8 cellular contexts compared by ENCODE assay signal in the genomic region with DNA sequence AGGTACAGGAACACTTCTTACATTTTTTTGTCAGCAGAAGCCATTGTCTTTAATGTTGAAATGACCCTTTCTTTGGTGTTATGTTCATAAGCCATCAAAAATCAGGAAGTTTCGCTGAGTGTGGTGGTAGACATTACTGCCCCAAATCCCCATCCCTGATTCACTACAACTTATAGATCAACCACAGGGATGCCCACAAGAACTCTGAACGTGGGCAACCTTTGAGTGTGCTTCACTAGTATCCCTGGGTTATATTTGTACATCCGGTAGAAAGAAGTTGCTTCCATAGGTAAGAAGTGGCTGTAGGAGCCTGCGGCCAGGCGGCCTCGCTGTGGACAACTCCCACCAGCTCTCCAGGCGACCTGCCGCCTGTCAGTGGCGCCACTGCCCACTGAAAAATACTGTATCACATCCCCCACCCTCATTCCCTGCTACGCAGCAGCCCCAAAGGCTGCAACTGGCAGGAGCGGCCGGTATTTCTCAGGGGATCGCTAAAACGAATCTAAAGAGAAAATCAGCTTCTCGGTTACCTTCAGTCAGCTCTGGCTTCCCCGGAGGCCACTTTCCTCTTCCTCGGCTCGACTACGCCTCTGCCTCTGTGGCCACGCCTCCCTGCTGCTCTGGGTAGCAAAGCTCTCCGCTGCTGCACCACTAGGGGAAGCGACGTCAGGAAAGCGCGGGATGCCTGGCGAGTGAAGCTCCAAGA. TPM values are rescaled to one million over a fixed set of nuclear protein-coding genes. Genes with fewer than 3 reads are reported as not detected.
DNase-seq lines count a peak whose midpoint lies in the region; TF ChIP-seq lines count a peak whose summit lies in the region.

No MANE protein-coding gene starts in this region.

- WGBS in H9 (ENCODE audit: extremely low coverage, insufficient read length, low lambda C conversion rate), result no CpG with 5 or more reads among the region's 26 CpGs
- WGBS in adrenal gland, 4 donors, result 31 to 44% (median 33%) methylated on average over 16 to 26 of the region's 26 CpGs

- no peak overlapping the region for H2BK5ac ChIP-seq in H9 (ENCODE audit: insufficient read length, low read length)

- no peak overlapping the region for H3K23ac ChIP-seq in H9 (ENCODE audit: insufficient read length, low read depth, low read length)

- H3K4me1 ChIP-seq in H9 (ENCODE audit: insufficient read depth, low read length) (no peaks in the 10 kb centered on the region), adrenal gland (replicated peaks in 1 of 2) (no peaks in the 10 kb centered on the region), iPS-15b (ENCODE audit: control insufficient read depth, insufficient read depth, low read length) (peaks cover 4% of the 10 kb centered on the region)

- DNase-seq in GDM1 (lab: John Stamatoyannopoulos, UW) (peak; percentile 5), H9 (peak; percentile 73), adrenal gland (peak in 6 of 7 donors; percentile 13 to 59 (median 28)), HEK293T (ENCODE audit: extremely low spot score) (no peak), NCI-H226 (no peak)
- DNase-seq in stimulated activated CD4-positive, alpha-beta T cell treated with anti-CD3 and anti-CD28 coated beads, Interleukin-15, amount 100 ng/mL, for 24 hours, result peak; percentile 78

- TF ChIP-seq POLR2A in adrenal gland (IDR thresholded peaks at IDR 0.05), result no peak

- H3K27me3 ChIP-seq in H9 (ENCODE audit: insufficient read depth, low read length) (no peaks in the 10 kb centered on the region), SU-DHL-6 (ENCODE audit: low read length) (no peaks in the 10 kb centered on the region), adrenal gland (no peaks in the 10 kb centered on the region), iPS-15b (ENCODE audit: control insufficient read depth, insufficient read depth, low read length) (no peaks in the 10 kb centered on the region)

- TF ChIP-seq CTCF in H9 (conservative IDR thresholded peaks at IDR 0.05) (peak; percentile 41; the same call in 1 of the 3 replicates), SU-DHL-6 (IDR thresholded peaks at IDR 0.05; ENCODE audit: insufficient read depth, low read length, poor library complexity, severe bottlenecking) (no peak), adrenal gland (IDR thresholded peaks at IDR 0.05) (peak in 1 of 6 experiments; percentile 17)

- H3K4me1 Mint-ChIP-seq in H9, result peaks cover 6 to 7% of the 10 kb centered on the region in 2 experiments; a peak in 3 of 4 replicates

- no peaks in the 10 kb centered on the region for H4K20me1 ChIP-seq in H9 (ENCODE audit: control insufficient read depth, insufficient read depth, insufficient read length)
- H4K20me1 ChIP-seq in SU-DHL-6 (ENCODE audit: low read depth, low read length), result no peaks in the 10 kb centered on the region

- peaks cover 13 to 20% (median 16%) of the 10 kb centered on the region in 3 experiments; a peak in 6 of 7 replicates for H3K36me3 Mint-ChIP-seq in H9 (ENCODE audit: insufficient read depth in 1 of 3, low read depth in 3 of 3)

- H3K9me3 ChIP-seq in H9 (ENCODE audit: control insufficient read depth, low read depth, low read length) (peaks cover 22% of the 10 kb centered on the region), SU-DHL-6 (ENCODE audit: insufficient read depth, low read length) (no peaks in the 10 kb centered on the region), adrenal gland (replicated peaks in 1 of 3) (no peaks in the 10 kb centered on the region), iPS-15b (ENCODE audit: control insufficient read depth, insufficient read depth, low read length) (no peaks in the 10 kb centered on the region)

- no peak overlapping the region for H3K4ac ChIP-seq in H9 (ENCODE audit: low read depth, low read length)

- H3K27ac ChIP-seq in H9 (ENCODE audit: insufficient read length, low read depth, low read length) (no peak overlapping the region), SU-DHL-6 (ENCODE audit: low read depth, low read length) (no peak overlapping the region), adrenal gland (no peak overlapping the region)

- H3K14ac ChIP-seq in H9 (ENCODE audit: insufficient read depth, low read length), result no peak overlapping the region; the same call in 1 of the 2 replicates

- H3K79me1 ChIP-seq in H9 (ENCODE audit: insufficient read depth, low read depth, low read length, poor library complexity, severe bottlenecking), result no peaks in the 10 kb centered on the region

- no peak overlapping the region for H3K56ac ChIP-seq in H9 (ENCODE audit: insufficient read length, low read depth, low read length)

- H3K36me3 ChIP-seq in SU-DHL-6 (ENCODE audit: low read length), result peaks cover 3% of the 10 kb centered on the region; the same call in 1 of the 2 replicates
- H3K36me3 ChIP-seq in adrenal gland (replicated peaks in 1 of 2), result no peaks in the 10 kb centered on the region
- no peaks in the 10 kb centered on the region for H3K36me3 ChIP-seq in iPS-15b (ENCODE audit: control insufficient read depth, insufficient read depth, low read length)

- H3K4me3 ChIP-seq in SU-DHL-6 (ENCODE audit: insufficient read depth, low read length, poor library complexity, severe bottlenecking) (peak overlapping the region; percentile 57), adrenal gland (no peak overlapping the region), iPS-15b (ENCODE audit: low read depth, low read length) (peak overlapping the region; percentile 54)

- no peak overlapping the region; a peak in 1 of 7 replicates for H3K27ac Mint-ChIP-seq in H9

- peak overlapping the region; percentile 69 to 75 for H3K4me3 Mint-ChIP-seq in H9

- no peak overlapping the region for H2BK15ac ChIP-seq in H9 (ENCODE audit: low read depth, low read length)

- no peak overlapping the region for H4K91ac ChIP-seq in H9 (ENCODE audit: insufficient read length, low read depth, low read length)

- H2AFZ ChIP-seq in H9 (ENCODE audit: low read length) (no peak overlapping the region), SU-DHL-6 (ENCODE audit: low read depth, low read length, severe bottlenecking) (peak overlapping the region; percentile 40)

- H3K18ac ChIP-seq in H9 (ENCODE audit: insufficient read length, low read depth, low read length), result no peak overlapping the region

- H3K9me2 ChIP-seq in SU-DHL-6 (replicated peaks; ENCODE audit: insufficient read depth, low read length), result no peaks in the 10 kb centered on the region

- no peaks in the 10 kb centered on the region for H3K27me3 Mint-ChIP-seq in H9 (ENCODE audit: low read depth)

- H3K9me3 Mint-ChIP-seq in H9, result peaks cover 63 to 67% of the 10 kb centered on the region in 2 experiments

- CTCF ChIA-PET in HEK293T (lab: Yijun Ruan, JAX), result interaction anchor here (0.6 kb wide), 1 partner anchor 9 kb away, joined by 5 read pairs; no protein-coding TSS in a partner anchor

- H3K9ac ChIP-seq in H9 (ENCODE audit: extremely low read depth, insufficient read length, low read length) (peak overlapping the region; percentile 22), SU-DHL-6 (ENCODE audit: low read length) (peak overlapping the region; percentile 48), iPS-15b (ENCODE audit: low read depth, low read length) (no peak overlapping the region)

- no peak overlapping the region for H2BK12ac ChIP-seq in H9 (ENCODE audit: insufficient read length, low read depth, low read length)

- intact Hi-C loops in adrenal gland (cut with DNase I), result no loop called here

- POLR2A ChIA-PET in HEK293T (lab: Yijun Ruan, JAX), result interaction anchor here (1.3 kb wide), 1 partner anchor 52 kb away, joined by 4 read pairs; no protein-coding TSS in a partner anchor

- H2AK5ac ChIP-seq in H9 (ENCODE audit: insufficient read length, low read length), result no peak overlapping the region

- no peak overlapping the region for H2BK120ac ChIP-seq in H9 (ENCODE audit: low read depth, low read length, poor library complexity, severe bottlenecking)

- no peak overlapping the region for H4K8ac ChIP-seq in H9 (replicated peaks; ENCODE audit: insufficient read length, low read depth, low read length)

- no peaks in the 10 kb centered on the region for H3F3A ChIP-seq in SU-DHL-6 (ENCODE audit: insufficient read depth)

- H3K79me2 ChIP-seq in H9 (ENCODE audit: insufficient read depth, low read length) (no peaks in the 10 kb centered on the region), SU-DHL-6 (ENCODE audit: insufficient read depth, low read length) (no peaks in the 10 kb centered on the region)

- no peak overlapping the region for H3T11ph ChIP-seq in H9 (ENCODE audit: low read length)

- H2BK20ac ChIP-seq in H9 (ENCODE audit: low read depth, low read length, poor library complexity, severe bottlenecking), result no peak overlapping the region

- H3K4me2 ChIP-seq in H9 (ENCODE audit: insufficient read depth, insufficient read length, low read length) (peak overlapping the region; percentile 54), SU-DHL-6 (ENCODE audit: low read depth, low read length, poor library complexity, severe bottlenecking) (peak overlapping the region; percentile 57)

- H3K23me2 ChIP-seq in H9 (ENCODE audit: insufficient read length, low read depth, low read length, poor library complexity, severe bottlenecking), result peaks cover 5% of the 10 kb centered on the region

- no peak overlapping the region for H4K5ac ChIP-seq in H9 (ENCODE audit: insufficient read length, low read depth, low read length)

TF ChIP-seq in HEK293T, 16 proteins besides CTCF, POLR2A, EP300 and RAD21:
- TF ChIP-seq L3MBTL2 (conservative IDR thresholded peaks at IDR 0.05) (no peak), TARDBP (IDR thresholded peaks at IDR 0.05) (no peak), ELF4 (IDR thresholded peaks at IDR 0.05) (no peak), SP1 (IDR thresholded peaks at IDR 0.05) (no peak), NFRKB (IDR thresholded peaks at IDR 0.05) (no peak), LEF1 (IDR thresholded peaks at IDR 0.05; ENCODE audit: borderline replicate concordance) (no peak), FOXA1 (IDR thresholded peaks at IDR 0.05) (no peak), SUZ12 (IDR thresholded peaks at IDR 0.05) (no peak)
- TF ChIP-seq, protein P1, sequence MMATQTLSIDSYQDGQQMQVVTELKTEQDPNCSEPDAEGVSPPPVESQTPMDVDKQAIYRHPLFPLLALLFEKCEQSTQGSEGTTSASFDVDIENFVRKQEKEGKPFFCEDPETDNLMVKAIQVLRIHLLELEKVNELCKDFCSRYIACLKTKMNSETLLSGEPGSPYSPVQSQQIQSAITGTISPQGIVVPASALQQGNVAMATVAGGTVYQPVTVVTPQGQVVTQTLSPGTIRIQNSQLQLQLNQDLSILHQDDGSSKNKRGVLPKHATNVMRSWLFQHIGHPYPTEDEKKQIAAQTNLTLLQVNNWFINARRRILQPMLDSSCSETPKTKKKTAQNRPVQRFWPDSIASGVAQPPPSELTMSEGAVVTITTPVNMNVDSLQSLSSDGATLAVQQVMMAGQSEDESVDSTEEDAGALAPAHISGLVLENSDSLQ (IDR thresholded peaks at IDR 0.05), result no peak

RNA-seq across cellular contexts. Expression of a gene that starts 13.9 kb away (rescaled TPM):
- total RNA-seq in H9 (2021) (not detected in 2 replicates), adrenal gland (not detected)
- not detected for polyA plus RNA-seq in adrenal gland

RNA-seq across cellular contexts. Expression of a gene that starts 43.5 kb away (rescaled TPM):
- not detected in 2 replicates for total RNA-seq in H9 (2021)
- not detected for total RNA-seq in adrenal gland
- not detected for polyA plus RNA-seq in adrenal gland

RNA-seq across cellular contexts. Expression of a gene that starts 48.5 kb away (rescaled TPM):
- 10.0 and 10.5 TPM in 2 replicates for total RNA-seq in H9 (2021)
- total RNA-seq in adrenal gland, result 10 to 100 TPM; 11.1 to 25.2 (median 17.5) TPM
- polyA plus RNA-seq in adrenal gland, result 10 to 100 TPM; 17.7 to 22.4 (median 22.4) TPM

RNA-seq across cellular contexts. Expression of a gene that starts 49.2 kb away (rescaled TPM):
- total RNA-seq in H9 (2021) (5.5 and 6.0 TPM in 2 replicates), adrenal gland (10 to 100 TPM in 5 of 8 donors, 1 to 10 TPM in 3; 7.2 to 25.5 (median 11.6) TPM)
- 10 to 100 TPM in 2 of 3 donors, 1 to 10 TPM in 1; 10.0 to 17.4 (median 11.0) TPM for polyA plus RNA-seq in adrenal gland

Comparison
In these comparisons a context has a peak if more than half of its experiments do, and no peak if none do; other contexts are left out.
1. DNase-seq: peak in GDM1 (single experiment), H9 (single experiment), adrenal gland (6 of 7) and stimulated activated CD4-positive, alpha-beta T cell treated with anti-CD3 and anti-CD28 coated beads, Interleukin-15, amount 100 ng/mL, for 24 hours (single experiment); none in HEK293T (single experiment) and NCI-H226 (single experiment).
2. H3K4me3 ChIP-seq: peak in SU-DHL-6 (single experiment) and iPS-15b (single experiment); none in adrenal gland (0 of 4).